Comparison of ENCODE assay signal across 1 cellular context in the genomic region with DNA sequence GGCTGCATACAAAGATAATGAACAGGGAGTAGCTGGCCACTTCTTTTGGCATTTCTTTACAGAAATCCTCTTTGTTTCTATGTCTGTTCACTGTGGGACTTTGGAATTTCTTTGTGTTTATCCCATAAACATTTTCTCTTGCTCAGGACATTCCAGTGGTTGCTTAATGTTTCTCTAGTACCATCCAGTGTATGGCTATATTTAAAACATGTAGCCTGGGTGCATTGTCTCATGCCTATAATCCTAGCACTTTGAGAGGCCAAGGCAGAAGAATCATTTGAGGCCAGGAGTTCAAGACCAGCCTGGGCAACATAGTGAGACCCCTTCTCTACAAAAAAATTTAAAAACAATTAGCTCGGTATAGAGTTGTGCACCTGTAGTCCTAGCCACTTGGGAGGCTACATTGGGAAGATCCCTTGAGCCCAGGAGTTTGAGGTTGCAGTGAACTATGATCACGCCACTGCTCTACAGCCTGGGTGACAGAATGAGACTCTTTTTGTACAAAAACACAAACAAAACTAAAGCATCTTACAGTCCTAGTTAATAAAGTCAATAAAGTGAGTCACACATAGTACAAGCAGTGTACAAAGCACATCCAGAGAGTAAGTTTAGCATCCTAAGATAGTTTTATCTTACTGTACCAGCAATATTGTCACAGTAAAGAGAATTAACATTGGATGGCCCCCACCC.
A peak's percentile ranks its signal among the peaks of the same experiment; 100 is the strongest.
TF ChIP-seq lines count a peak whose summit lies in the region.

No MANE protein-coding gene starts in this region.

TF ChIP-seq in IMR-90, 13 proteins besides CTCF, POLR2A, EP300 and RAD21:
- TF ChIP-seq RCOR1 (IDR thresholded peaks at IDR 0.05; ENCODE audit: insufficient replicate concordance, low read length) (peak; percentile 47), CEBPB (IDR thresholded peaks at IDR 0.05; ENCODE audit: low read depth, low read length) (peak; percentile 94), MAFK (IDR thresholded peaks at IDR 0.05; ENCODE audit: low read depth, low read length) (0 out of 2 replicates have a peak, but pooled peaks have one; percentile 32), MAZ (IDR thresholded peaks at IDR 0.05; ENCODE audit: borderline replicate concordance, low read depth, low read length) (no peak), FOS (IDR thresholded peaks at IDR 0.05; ENCODE audit: low read depth, low read length) (peak; percentile 7; the same call in 1 of the 2 replicates)
- TF ChIP-seq, protein P1, sequence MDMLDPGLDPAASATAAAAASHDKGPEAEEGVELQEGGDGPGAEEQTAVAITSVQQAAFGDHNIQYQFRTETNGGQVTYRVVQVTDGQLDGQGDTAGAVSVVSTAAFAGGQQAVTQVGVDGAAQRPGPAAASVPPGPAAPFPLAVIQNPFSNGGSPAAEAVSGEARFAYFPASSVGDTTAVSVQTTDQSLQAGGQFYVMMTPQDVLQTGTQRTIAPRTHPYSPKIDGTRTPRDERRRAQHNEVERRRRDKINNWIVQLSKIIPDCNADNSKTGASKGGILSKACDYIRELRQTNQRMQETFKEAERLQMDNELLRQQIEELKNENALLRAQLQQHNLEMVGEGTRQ (IDR thresholded peaks at IDR 0.05; ENCODE audit: low read depth, low read length), result no peak
